In genomic region chr12:93737457-93738198, GRCh38 we compare ENCODE assay signal across 19 cellular contexts.
A peak's percentile ranks its signal among the peaks of the same experiment; 100 is the strongest.
DNase-seq lines count a peak whose midpoint lies in the region; ATAC-seq, FAIRE-seq and TF ChIP-seq lines count a peak whose summit lies in the region.
"Had no signal": no experiment of that assay in that cellular context is flagged by ENCODE, and none has a peak within 500 bp of the region (broad histone marks: within the 10 kb centered on the region; RNA-seq: fewer than 3 reads in every experiment).

No MANE protein-coding gene starts in this region.

- H3K9me1 ChIP-seq in K562 (ENCODE audit: control insufficient read depth, insufficient read depth, low read length), result no peaks in the 10 kb centered on the region

- H3K36me3 ChIP-seq in Caco-2 (ENCODE audit: control insufficient read depth, insufficient read depth, low read length) (no peaks in the 10 kb centered on the region), K562 (ENCODE audit: control insufficient read depth, insufficient read depth, low read length) (no peaks in the 10 kb centered on the region), skeletal muscle satellite cell (ENCODE audit: insufficient read depth, low read length) (no peaks in the 10 kb centered on the region)

- no peaks in the 10 kb centered on the region for H3K9me3 Mint-ChIP-seq in Caco-2 (ENCODE audit: unreplicated experiment)
- H3K9me3 Mint-ChIP-seq: activated T-cell treated with anti-CD3 and anti-CD28 coated beads, Interleukin-2, amount 50 U/mL, for 4 hours; stimulated activated naive CD8-positive, alpha-beta T cell treated with anti-CD3 and anti-CD28 coated beads, Interleukin-15, Interleukin-2, amounts not matched to agents 100 ng/mL and 50 ng/mL, for 24 hours; T-helper 1 cell treated with Interleukin-12 subunit alpha and Interleukin-12 subunit beta and Interleukin-4 antibody, amounts not matched to agents 30 μg/mL and 1 μg/mL, for 36 hours had no signal

- TF ChIP-seq EP300 in K562 (IDR thresholded peaks at IDR 0.05; ENCODE audit: low read length), result no peak

- DNase-seq in Caco-2, result no peak
- DNase-seq in K562 (ENCODE audit: extremely low read depth in 1 of 4, low spot score in 3 of 4), result peak in 1 of 4 experiments; percentile 44
- DNase-seq in left colon, result peak; percentile 28 to 59
- DNase-seq in NK-92 (lab: John Stamatoyannopoulos, UW; ENCODE audit: unreplicated experiment), result no peak
- DNase-seq in midbrain (lab: John Stamatoyannopoulos, UW), result no peak
- no peak for DNase-seq in SIG-M5 (lab: John Stamatoyannopoulos, UW)
- DNase-seq: activated CD4-positive, alpha-beta T cell treated with anti-CD3 and anti-CD28 coated beads for 4 hours; activated T-cell treated with anti-CD3 and anti-CD28 coated beads, Interleukin-2, amount 50 U/mL, for 4 hours; naive B cell; NCI-H187; NCI-H526 had no signal

- peaks cover 37% of the 10 kb centered on the region for H3K4me1 Mint-ChIP-seq in Caco-2 (ENCODE audit: low read depth, unreplicated experiment)

- no peaks in the 10 kb centered on the region for H3K9me3 ChIP-seq in Caco-2
- H3K9me3 ChIP-seq in K562 (replicated peaks; ENCODE audit: control insufficient read depth, insufficient read depth, low read depth, low read length), result no peaks in the 10 kb centered on the region; the same call in 1 of the 2 replicates
- no peaks in the 10 kb centered on the region for H3K9me3 ChIP-seq in skeletal muscle satellite cell (replicated peaks; ENCODE audit: low read length)

- H3K27me3 Mint-ChIP-seq in Caco-2 (ENCODE audit: insufficient read depth, unreplicated experiment), result no peaks in the 10 kb centered on the region
- H3K27me3 Mint-ChIP-seq: stimulated activated naive CD8-positive, alpha-beta T cell treated with anti-CD3 and anti-CD28 coated beads, Interleukin-15, Interleukin-2, amounts not matched to agents 100 ng/mL and 50 ng/mL, for 24 hours had no signal

- peak; percentile 73 for FAIRE-seq in K562 (lab: Jason Lieb, UNC)
- FAIRE-seq: colon, GM18507, H54 had no signal

- H3K4me3 ChIP-seq in Caco-2 (ENCODE audit: low read depth, low read length) (no peak overlapping the region), K562 (no peak overlapping the region), skeletal muscle satellite cell (ENCODE audit: low read length) (no peak overlapping the region)

- no peak for TF ChIP-seq RAD21 in K562 (CRISPR knock-in tag; conservative IDR thresholded peaks at IDR 0.05 in 1 of 2, IDR thresholded peaks at IDR 0.05 in 1 of 2)

- peak overlapping the region; percentile 55 for H3K27ac ChIP-seq in K562 (ENCODE audit: extremely low read depth, low read depth, low read length)
- H3K27ac ChIP-seq: RWPE1 had no signal

- peak overlapping the region; percentile 33 for H3K27ac Mint-ChIP-seq in Caco-2 (ENCODE audit: unreplicated experiment)
- H3K27ac Mint-ChIP-seq: stimulated activated naive CD8-positive, alpha-beta T cell treated with anti-CD3 and anti-CD28 coated beads, Interleukin-15, Interleukin-2, amounts not matched to agents 100 ng/mL and 50 ng/mL, for 24 hours; T-helper 1 cell treated with Interleukin-12 subunit alpha and Interleukin-12 subunit beta and Interleukin-4 antibody, amounts not matched to agents 30 μg/mL and 1 μg/mL, for 36 hours had no signal

- CTCF ChIA-PET in Caco-2 (lab: Charles Lee), result no interaction called here
- CTCF ChIA-PET in K562 (lab: Yijun Ruan, JAX; ENCODE audit: low intra/inter-chr PET ratio), result no interaction called here

- H3K4me3 Mint-ChIP-seq in Caco-2 (ENCODE audit: unreplicated experiment), result no peak overlapping the region
- H3K4me3 Mint-ChIP-seq: activated T-cell treated with anti-CD3 and anti-CD28 coated beads, Interleukin-2, amount 50 U/mL, for 4 hours; stimulated activated naive CD8-positive, alpha-beta T cell treated with anti-CD3 and anti-CD28 coated beads, Interleukin-15, Interleukin-2, amounts not matched to agents 100 ng/mL and 50 ng/mL, for 24 hours; T-helper 1 cell treated with Interleukin-12 subunit alpha and Interleukin-12 subunit beta and Interleukin-4 antibody, amounts not matched to agents 30 μg/mL and 1 μg/mL, for 36 hours had no signal

- TF ChIP-seq POLR2A in K562 (conservative IDR thresholded peaks at IDR 0.05), result no peak

- 6% methylated on average over 5 of the region's 5 CpGs for WGBS in K562 (ENCODE audit: insufficient coverage, low coverage, missing lambda C conversion rate)

- POLR2A ChIA-PET in Caco-2 (lab: Charles Lee), result no interaction called here
- POLR2A ChIA-PET in K562 (lab: Yijun Ruan, JAX), result interaction anchor here (0.5 to 1.8 kb wide), 9 partner anchors 8 to 1653 kb away, joined by 3 to 6 read pairs (median 4); no protein-coding TSS in a partner anchor

- ATAC-seq in K562 (peak; percentile 14), left colon (peak; percentile 62), HG03520 (IDR thresholded peaks at IDR 0.05; ENCODE audit: unreplicated experiment) (no peak)
- ATAC-seq: activated T-cell treated with anti-CD3 and anti-CD28 coated beads, Interleukin-2, amount 50 U/mL, for 4 hours had no signal

- intact Hi-C loops in Caco-2 (cut with micrococcal nuclease; ENCODE audit: unreplicated experiment), result no loop called here
- intact Hi-C loops in K562 (cut with micrococcal nuclease), result no loop called here
- intact Hi-C loops in left colon (cut with DNase I, micrococcal nuclease), result no loop called here

- H2AFZ ChIP-seq in K562 (ENCODE audit: low read depth, low read length), result peak overlapping the region; percentile 81

- in situ Hi-C loops in K562 (cut with MboI), result no loop called here

- BruUV-seq in Caco-2 (replicated peaks; lab: Mats Ljungman, UMichigan) (no TSS peak), K562 (replicated peaks; lab: Mats Ljungman, UMichigan) (no TSS peak)

- peaks cover 46% of the 10 kb centered on the region for H3K79me2 ChIP-seq in K562 (ENCODE audit: control insufficient read depth, insufficient read depth, low read length)

- H3K4me2 ChIP-seq in K562 (ENCODE audit: insufficient read depth, low read length), result peak overlapping the region; percentile 54
- H3K4me2 ChIP-seq in skeletal muscle satellite cell (ENCODE audit: low read length), result peak overlapping the region; percentile 54

- H3K9ac ChIP-seq in K562 (ENCODE audit: insufficient read depth in 1 of 2, low read depth in 2 of 2, low read length in 2 of 2) (peak overlapping the region; percentile 32 to 62; a peak in 3 of 4 replicates), skeletal muscle satellite cell (ENCODE audit: low read depth, low read length) (no peak overlapping the region)

- H3K27me3 ChIP-seq in Caco-2 (replicated peaks; ENCODE audit: control insufficient read depth, insufficient read depth, low read length) (no peaks in the 10 kb centered on the region), K562 (ENCODE audit: control insufficient read depth in 2 of 2, insufficient read depth in 2 of 2, low read length in 2 of 2) (no peaks in the 10 kb centered on the region), skeletal muscle satellite cell (ENCODE audit: control insufficient read depth, insufficient read depth, low read length) (no peaks in the 10 kb centered on the region)

- no peaks in the 10 kb centered on the region for H4K20me1 ChIP-seq in K562 (replicated peaks; ENCODE audit: control insufficient read depth, insufficient read depth, low read length)

- TF ChIP-seq CTCF in Caco-2 (IDR thresholded peaks at IDR 0.05; ENCODE audit: insufficient read depth in 1 of 2, low read depth in 1 of 2, low read length in 1 of 2, severe bottlenecking in 1 of 2, unreplicated experiment in 1 of 2) (no peak), K562 (IDR thresholded peaks at IDR 0.05 in 2 of 3, conservative IDR thresholded peaks at IDR 0.05 in 1 of 3; ENCODE audit: insufficient read depth in 2 of 3, low read depth in 1 of 3, low read length in 3 of 3) (no peak)

- peaks cover 42% of the 10 kb centered on the region for H3K4me1 ChIP-seq in Caco-2
- peaks cover 6 to 24% of the 10 kb centered on the region in 2 experiments for H3K4me1 ChIP-seq in K562 (replicated peaks in 1 of 2; ENCODE audit: control insufficient read depth in 2 of 2, insufficient read depth in 2 of 2, low read length in 2 of 2)
- H3K4me1 ChIP-seq in skeletal muscle satellite cell (ENCODE audit: control insufficient read depth, insufficient read depth, low read length), result peaks cover 17% of the 10 kb centered on the region

- peaks cover 20% of the 10 kb centered on the region for H3K36me3 Mint-ChIP-seq in Caco-2 (ENCODE audit: insufficient read depth, unreplicated experiment)

TF ChIP-seq in K562, 482 proteins besides CTCF, POLR2A, EP300 and RAD21 (continues in another document):
- TF ChIP-seq ILK (tag; IDR thresholded peaks at IDR 0.05; ENCODE audit: borderline replicate concordance, low read depth), result 0 out of 2 replicates have a peak, but pooled peaks have one; percentile 9
- TF ChIP-seq RAD51 (IDR thresholded peaks at IDR 0.05; ENCODE audit: borderline replicate concordance, low read depth), result peak; percentile 27; the same call in 1 of the 2 replicates
- no peak for TF ChIP-seq POLR2AphosphoS5 (IDR thresholded peaks at IDR 0.05; ENCODE audit: control insufficient read depth, insufficient read depth, low read depth, low read length)
- no peak for TF ChIP-seq MTA3 (IDR thresholded peaks at IDR 0.05; ENCODE audit: borderline replicate concordance)
- no peak for TF ChIP-seq E2F1 (CRISPR knock-in tag; IDR thresholded peaks at IDR 0.05)
- TF ChIP-seq ZNF766 (CRISPR knock-in tag; conservative IDR thresholded peaks at IDR 0.05), result 0 out of 2 replicates have a peak, but pooled peaks have one; percentile 10
- TF ChIP-seq RFX7 (CRISPR knock-in tag; IDR thresholded peaks at IDR 0.05), result 0 out of 2 replicates have a peak, but pooled peaks have one; percentile 32
- TF ChIP-seq CHD4 (IDR thresholded peaks at IDR 0.05; ENCODE audit: insufficient read depth, insufficient replicate concordance, low read depth, low read length, poor library complexity, severe bottlenecking), result no peak

Comparison
In these comparisons a context has a peak if more than half of its experiments do, and no peak if none do; other contexts are left out.
1. DNase-seq: peak in left colon (2 of 2); none in Caco-2 (0 of 2), NK-92 (single experiment), midbrain (single experiment) and SIG-M5 (single experiment).